10 cellular contexts compared by ENCODE assay signal in the genomic region with DNA sequence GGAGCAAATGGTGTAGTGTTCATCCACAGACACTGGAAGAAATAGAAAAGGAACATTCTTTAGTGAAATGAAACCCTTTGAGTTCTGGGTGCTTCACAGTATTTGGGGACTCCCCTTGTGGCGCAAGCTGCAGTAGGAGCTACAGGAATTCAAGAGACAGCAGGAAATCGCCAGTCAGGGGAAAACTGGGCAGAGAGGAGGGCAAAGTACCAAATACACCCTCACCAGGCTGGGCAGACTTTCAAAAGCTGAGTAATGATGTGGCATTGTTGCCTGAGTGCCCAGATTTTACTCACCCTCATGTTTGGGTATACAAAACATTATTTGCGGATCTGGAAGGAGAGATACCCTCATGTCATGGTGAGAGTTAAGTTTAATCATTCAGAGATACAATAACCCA.
DNase-seq lines count a peak whose midpoint lies in the region; ATAC-seq and TF ChIP-seq lines count a peak whose summit lies in the region.
"Had no signal": no experiment of that assay in that cellular context is flagged by ENCODE, and none has a peak within 500 bp of the region (broad histone marks: within the 10 kb centered on the region; RNA-seq: fewer than 3 reads in every experiment).

No MANE protein-coding gene starts in this region.

- peak overlapping the region; percentile 30 for H3K4me3 Mint-ChIP-seq in MCF 10A (ENCODE audit: unreplicated experiment)
- H3K4me3 Mint-ChIP-seq in activated T-helper 17 cell treated with anti-CD3 and anti-CD28 coated beads, Interleukin-2, amount 50 U/mL, for 72 hours: peak overlapping the region; percentile 57
- H3K4me3 Mint-ChIP-seq: CD4-positive, CD25-positive, alpha-beta regulatory T cell had no signal

- ATAC-seq in activated T-helper 17 cell treated with anti-CD3 and anti-CD28 coated beads, Interleukin-2, amount 50 U/mL, for 72 hours (replicated peaks): peak; percentile 78
- ATAC-seq in foreskin keratinocyte: peak; percentile 76
- ATAC-seq in GM21381 (IDR thresholded peaks at IDR 0.05; ENCODE audit: unreplicated experiment): no peak

- H3K4me1 Mint-ChIP-seq in MCF 10A (ENCODE audit: insufficient read depth, unreplicated experiment): peaks cover 15% of the 10 kb centered on the region
- peaks cover 10% of the 10 kb centered on the region for H3K4me1 Mint-ChIP-seq in activated T-helper 17 cell treated with anti-CD3 and anti-CD28 coated beads, Interleukin-2, amount 50 U/mL, for 72 hours

- TF ChIP-seq POLR2A in breast epithelium (IDR thresholded peaks at IDR 0.05): no peak

- no peak for TF ChIP-seq CTCF in MCF 10A (IDR thresholded peaks at IDR 0.05; ENCODE audit: unreplicated experiment)
- TF ChIP-seq CTCF in breast epithelium (IDR thresholded peaks at IDR 0.05): no peak
- no peak for TF ChIP-seq CTCF in foreskin keratinocyte (conservative IDR thresholded peaks at IDR 0.05)

- DNase-seq in MCF 10A (ENCODE audit: unreplicated experiment) (peak; percentile 96), breast epithelium (ENCODE audit: low spot score in 2 of 2) (no peak), foreskin keratinocyte (peak in 1 of 2 donors; percentile 50), superior temporal gyrus (ENCODE audit: extremely low spot score) (peak; percentile 44), NCI-H510A treated with DMSO at 0.1 percent for 48 hours (lab: John Stamatoyannopoulos, UW) (no peak)
- no peak for DNase-seq in stimulated activated CD8-positive, alpha-beta memory T cell treated with anti-CD3 and anti-CD28 coated beads, Interleukin-4, amount 100 ng/mL, for 48 hours
- DNase-seq: CD4-positive, CD25-positive, alpha-beta regulatory T cell had no signal

- no peaks in the 10 kb centered on the region for H3K9me3 ChIP-seq in breast epithelium

- BruUV-seq in MCF 10A (replicated peaks; lab: Mats Ljungman, UMichigan): no TSS peak

- H3K9me3 Mint-ChIP-seq in MCF 10A (ENCODE audit: unreplicated experiment): no peaks in the 10 kb centered on the region
- no peaks in the 10 kb centered on the region for H3K9me3 Mint-ChIP-seq in activated T-helper 17 cell treated with anti-CD3 and anti-CD28 coated beads, Interleukin-2, amount 50 U/mL, for 72 hours
- H3K9me3 Mint-ChIP-seq: CD4-positive, CD25-positive, alpha-beta regulatory T cell had no signal

- H3K27ac Mint-ChIP-seq in MCF 10A (ENCODE audit: low read depth, unreplicated experiment): peak overlapping the region; percentile 85
- H3K27ac Mint-ChIP-seq in activated T-helper 17 cell treated with anti-CD3 and anti-CD28 coated beads, Interleukin-2, amount 50 U/mL, for 72 hours: peak overlapping the region; percentile 86
- H3K27ac Mint-ChIP-seq: CD4-positive, CD25-positive, alpha-beta regulatory T cell had no signal

- CTCF ChIA-PET in MCF 10A (lab: Yijun Ruan, JAX): interaction anchor here (0.5 to 2.1 kb wide), 8 partner anchors 10 to 607 kb away, joined by 3 to 6 read pairs (median 4); no protein-coding TSS in a partner anchor

- intact Hi-C loops in MCF 10A (cut with micrococcal nuclease): loop anchor here (2.0 kb wide), 1 partner anchor 16 kb away; no protein-coding TSS in a partner anchor
- intact Hi-C loops in breast epithelium (cut with DNase I; ENCODE audit: low total_unique reads): loop anchor here (10.0 kb wide), 1 partner anchor 240 kb away; no protein-coding TSS in a partner anchor

- no peaks in the 10 kb centered on the region for H3K27me3 ChIP-seq in breast epithelium
- no peaks in the 10 kb centered on the region for H3K27me3 ChIP-seq in foreskin keratinocyte

- H3K27ac ChIP-seq in breast epithelium (no peak overlapping the region), foreskin keratinocyte (peak overlapping the region; percentile 86)

- H3K4me1 ChIP-seq in breast epithelium (no peaks in the 10 kb centered on the region), foreskin keratinocyte (peaks cover 17% of the 10 kb centered on the region)

- H3K36me3 Mint-ChIP-seq in MCF 10A (ENCODE audit: insufficient read depth, unreplicated experiment): no peaks in the 10 kb centered on the region
- H3K36me3 Mint-ChIP-seq in activated T-helper 17 cell treated with anti-CD3 and anti-CD28 coated beads, Interleukin-2, amount 50 U/mL, for 72 hours (ENCODE audit: low read depth): no peaks in the 10 kb centered on the region
- H3K36me3 Mint-ChIP-seq: CD4-positive, CD25-positive, alpha-beta regulatory T cell had no signal

- POLR2A ChIA-PET in MCF 10A (lab: Yijun Ruan, JAX): interaction anchor here (0.6 to 1.4 kb wide), 5 partner anchors 59 to 411 kb away, joined by 3 to 4 read pairs (median 3); no protein-coding TSS in a partner anchor

- H3K36me3 ChIP-seq in breast epithelium: no peaks in the 10 kb centered on the region

- no peaks in the 10 kb centered on the region for H3K27me3 Mint-ChIP-seq in MCF 10A (ENCODE audit: insufficient read depth, unreplicated experiment)
- H3K27me3 Mint-ChIP-seq in activated T-helper 17 cell treated with anti-CD3 and anti-CD28 coated beads, Interleukin-2, amount 50 U/mL, for 72 hours: no peaks in the 10 kb centered on the region

- no peak overlapping the region for H3K4me3 ChIP-seq in breast epithelium
- H3K4me3 ChIP-seq: lung had no signal

Comparison
In these comparisons a context has a peak if more than half of its experiments do, and no peak if none do; other contexts are left out.
1. DNase-seq: peak in MCF 10A (single experiment) and superior temporal gyrus (single experiment); none in breast epithelium (0 of 2), NCI-H510A treated with DMSO at 0.1 percent for 48 hours (single experiment) and stimulated activated CD8-positive, alpha-beta memory T cell treated with anti-CD3 and anti-CD28 coated beads, Interleukin-4, amount 100 ng/mL, for 48 hours (single experiment).